14 cellular contexts compared by ENCODE assay signal in the genomic region with DNA sequence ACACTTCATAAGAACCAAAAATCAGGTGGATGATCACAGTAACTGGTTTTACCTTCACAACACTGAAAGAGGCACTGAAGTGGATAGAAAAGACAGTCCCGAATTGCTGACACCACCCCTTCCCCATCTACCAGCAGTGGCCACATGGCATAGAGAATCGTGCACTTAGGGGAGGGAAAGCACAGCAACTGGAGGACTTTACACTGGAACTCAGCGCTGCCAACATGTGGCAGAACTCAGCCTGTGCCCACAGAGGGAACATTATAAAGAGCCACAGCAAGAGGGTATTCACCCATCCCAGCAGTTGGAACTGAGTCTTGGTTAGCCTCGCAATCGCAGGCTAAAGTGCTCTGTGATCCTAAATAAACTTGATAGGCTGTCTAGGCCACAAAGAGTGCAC. TPM values are rescaled to one million over a fixed set of nuclear protein-coding genes. Genes with fewer than 3 reads are reported as not detected.
A peak's percentile ranks its signal among the peaks of the same experiment; 100 is the strongest.
DNase-seq lines count a peak whose midpoint lies in the region; ATAC-seq and TF ChIP-seq lines count a peak whose summit lies in the region.
"Had no signal": no experiment of that assay in that cellular context is flagged by ENCODE, and none has a peak within 500 bp of the region (broad histone marks: within the 10 kb centered on the region; RNA-seq: fewer than 3 reads in every experiment).

No MANE protein-coding gene starts in this region.

- 88% methylated on average over 5 of the region's 5 CpGs for WGBS in hepatocyte (ENCODE audit: low lambda C conversion rate, missing lambda C conversion rate)

- no peaks in the 10 kb centered on the region for H3K9me2 ChIP-seq in hepatocyte (replicated peaks; ENCODE audit: insufficient read depth)

- no peaks in the 10 kb centered on the region for H3K4me1 ChIP-seq in hepatocyte (ENCODE audit: insufficient read depth)
- H3K4me1 ChIP-seq: BLaER1, prostate gland, transverse colon had no signal

- no peak overlapping the region for H3K4me2 ChIP-seq in hepatocyte
- H3K4me2 ChIP-seq: BLaER1 had no signal

- H3K79me2 ChIP-seq in hepatocyte, result no peaks in the 10 kb centered on the region

- no peaks in the 10 kb centered on the region for H3K9me3 ChIP-seq in hepatocyte (ENCODE audit: low read depth)
- H3K9me3 ChIP-seq: BLaER1, prostate gland, transverse colon had no signal

- ATAC-seq in GM19035 (IDR thresholded peaks at IDR 0.05; ENCODE audit: unreplicated experiment), result no peak
- no peak for ATAC-seq in HG02885 (IDR thresholded peaks at IDR 0.05; ENCODE audit: poor library complexity, unreplicated experiment)

- TF ChIP-seq CTCF in brain microvascular endothelial cell (IDR thresholded peaks at IDR 0.05; ENCODE audit: low read depth, low read length, missing control alignments), result peak; percentile 47
- TF ChIP-seq CTCF in retinal pigment epithelial cell (conservative IDR thresholded peaks at IDR 0.05; ENCODE audit: low read depth, low read length), result peak; percentile 46
- no peak for TF ChIP-seq CTCF in hepatocyte (IDR thresholded peaks at IDR 0.05; ENCODE audit: poor library complexity)

- H3K4me3 ChIP-seq in brain microvascular endothelial cell (ENCODE audit: low read depth, low read length) (no peak overlapping the region), retinal pigment epithelial cell (ENCODE audit: low read length) (no peak overlapping the region), hepatocyte (no peak overlapping the region)
- H3K4me3 ChIP-seq: BLaER1, prostate gland, transverse colon had no signal

- in situ Hi-C loops in brain microvascular endothelial cell (cut with HindIII; ENCODE audit: low pct_ligation_motif_present, low sequenced_read_pairs), result no loop called here

- no peak overlapping the region for H2AFZ ChIP-seq in hepatocyte

- H3K27me3 ChIP-seq in brain microvascular endothelial cell (replicated peaks) (no peaks in the 10 kb centered on the region), hepatocyte (no peaks in the 10 kb centered on the region)
- H3K27me3 ChIP-seq: BLaER1 had no signal

- no peaks in the 10 kb centered on the region for H4K20me1 ChIP-seq in hepatocyte (ENCODE audit: insufficient read depth, poor library complexity, severe bottlenecking)
- H4K20me1 ChIP-seq: BLaER1 had no signal

- H3K36me3 ChIP-seq in brain microvascular endothelial cell (replicated peaks) (no peaks in the 10 kb centered on the region), hepatocyte (replicated peaks; ENCODE audit: insufficient read depth, low read depth) (no peaks in the 10 kb centered on the region)
- H3K36me3 ChIP-seq: BLaER1, prostate gland, transverse colon had no signal

- DNase-seq in activated CD4-positive, alpha-beta T cell treated with anti-CD3 and anti-CD28 coated beads for 48 hours, result peak; percentile 6
- DNase-seq in activated CD4-positive, alpha-beta T cell treated with anti-CD3 and anti-CD28 coated beads for 4 hours, result no peak
- DNase-seq in LHCN-M2 (ENCODE audit: low read depth) (peak; percentile 7), brain microvascular endothelial cell (no peak), retinal pigment epithelial cell (ENCODE audit: low read depth) (no peak), hepatocyte (ENCODE audit: low spot score) (no peak)
- DNase-seq: activated T-cell treated with anti-CD3 and anti-CD28 coated beads for 4 hours, glutamatergic neuron, NCI-H748 treated with DMSO at 0.1 percent for 48 hours, transverse colon had no signal

- H3K27ac ChIP-seq in brain microvascular endothelial cell (no peak overlapping the region), hepatocyte (no peak overlapping the region)
- H3K27ac ChIP-seq: BLaER1, prostate gland, transverse colon had no signal

RNA-seq across cellular contexts. Expression of a gene that starts 6.5 kb away (rescaled TPM):
- total RNA-seq in LHCN-M2 (2014; rRNA removed) (15.2 and 16.1 TPM in 2 replicates), hepatocyte (17.9 and 18.6 TPM in 2 replicates)
- 3.9 TPM for polyA plus RNA-seq in LHCN-M2 (2012)
- polyA plus RNA-seq in hepatocyte, result 11.5 and 11.9 TPM in 2 replicates

RNA-seq across cellular contexts. Expression of a gene that starts 50.0 kb away (rescaled TPM):
- total RNA-seq in LHCN-M2 (2014; rRNA removed) (41.4 and 42.9 TPM in 2 replicates), hepatocyte (53.1 and 63.4 TPM in 2 replicates)
- 7.0 TPM for polyA plus RNA-seq in LHCN-M2 (2012)
- polyA plus RNA-seq in hepatocyte, result 12.1 and 15.8 TPM in 2 replicates

Comparison
In these comparisons a context has a peak if more than half of its experiments do, and no peak if none do; other contexts are left out.
1. DNase-seq: peak in activated CD4-positive, alpha-beta T cell treated with anti-CD3 and anti-CD28 coated beads for 48 hours (single experiment) and LHCN-M2 (single experiment); none in activated CD4-positive, alpha-beta T cell treated with anti-CD3 and anti-CD28 coated beads for 4 hours (0 of 2), brain microvascular endothelial cell (single experiment), retinal pigment epithelial cell (single experiment) and hepatocyte (single experiment).